In the genomic region with DNA sequence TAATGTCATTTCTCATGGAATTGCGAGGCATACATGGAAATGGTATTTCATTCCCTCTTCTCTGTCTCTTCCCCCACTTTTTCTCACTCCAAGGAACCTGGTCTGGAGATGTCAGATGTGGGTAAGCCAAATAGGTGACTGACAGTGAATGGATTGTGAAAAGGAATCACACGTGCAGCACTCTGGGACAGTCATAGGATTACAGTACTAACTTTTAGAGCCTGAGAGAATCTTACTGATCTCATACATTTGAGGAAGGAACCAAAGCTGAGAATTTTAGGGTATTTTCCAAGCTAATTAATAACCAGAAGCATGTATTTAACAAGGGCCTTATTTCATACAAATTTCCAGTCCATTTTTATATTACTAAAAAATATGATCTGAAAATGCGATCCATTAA, we compare ENCODE assay signal across 22 cellular contexts. TPM values are rescaled to one million over a fixed set of nuclear protein-coding genes. Genes with fewer than 3 reads are reported as not detected.
"Had no signal": no experiment of that assay in that cellular context is flagged by ENCODE, and none has a peak within 500 bp of the region (broad histone marks: within the 10 kb centered on the region; RNA-seq: fewer than 3 reads in every experiment).

No MANE protein-coding gene starts in this region.

- H3K27ac ChIP-seq: brain microvascular endothelial cell, colonic mucosa, gastrocnemius medialis, left lung, thyroid gland had no signal

- H3K4me1 Mint-ChIP-seq: activated naive CD4-positive, alpha-beta T cell treated with anti-CD3 and anti-CD28 coated beads, Interleukin-2, amount 10 ng/mL, durations not matched to agents 7 days and 5 days; activated naive CD8-positive, alpha-beta T cell treated with anti-CD3 and anti-CD28 coated beads, Interleukin-2, amount 50 U/mL, for 24 hours; central memory CD8-positive, alpha-beta T cell; nephron had no signal

- H3K27me3 Mint-ChIP-seq: activated naive CD4-positive, alpha-beta T cell treated with anti-CD3 and anti-CD28 coated beads, Interleukin-2, amount 10 ng/mL, durations not matched to agents 7 days and 5 days; activated naive CD8-positive, alpha-beta T cell treated with anti-CD3 and anti-CD28 coated beads, Interleukin-2, amount 50 U/mL, for 24 hours; central memory CD8-positive, alpha-beta T cell had no signal

- H3K9me3 ChIP-seq: colonic mucosa, gastrocnemius medialis, left lung, thyroid gland had no signal

- H3K36me3 ChIP-seq: brain microvascular endothelial cell, colonic mucosa, gastrocnemius medialis, left lung, thyroid gland had no signal

- H3K4me3 ChIP-seq: colonic mucosa, gastrocnemius medialis, left lung, thyroid gland had no signal

- H3K9me3 Mint-ChIP-seq: activated naive CD4-positive, alpha-beta T cell treated with anti-CD3 and anti-CD28 coated beads, Interleukin-2, amount 10 ng/mL, durations not matched to agents 7 days and 5 days; activated naive CD8-positive, alpha-beta T cell treated with anti-CD3 and anti-CD28 coated beads, Interleukin-2, amount 50 U/mL, for 24 hours; activated T-cell treated with anti-CD3 and anti-CD28 coated beads, Interleukin-2, amount 50 U/mL, for 4 hours; central memory CD8-positive, alpha-beta T cell; nephron had no signal

- H3K4me3 Mint-ChIP-seq: activated naive CD4-positive, alpha-beta T cell treated with anti-CD3 and anti-CD28 coated beads, Interleukin-2, amount 10 ng/mL, durations not matched to agents 7 days and 5 days; activated naive CD8-positive, alpha-beta T cell treated with anti-CD3 and anti-CD28 coated beads, Interleukin-2, amount 50 U/mL, for 24 hours; activated T-cell treated with anti-CD3 and anti-CD28 coated beads, Interleukin-2, amount 50 U/mL, for 4 hours; central memory CD8-positive, alpha-beta T cell; nephron had no signal

- ATAC-seq: activated CD4-positive, CD25-positive, alpha-beta regulatory T cell treated with anti-CD3 and anti-CD28 coated beads, Interleukin-2, amount 50 U/mL, for 24 hours; activated naive CD8-positive, alpha-beta T cell treated with anti-CD3 and anti-CD28 coated beads, Interleukin-2, amount 50 U/mL, for 24 hours; activated T-cell treated with anti-CD3 and anti-CD28 coated beads, Interleukin-2, amount 50 U/mL, for 4 hours; gastrocnemius medialis; left lung had no signal

- H3K36me3 Mint-ChIP-seq: activated naive CD4-positive, alpha-beta T cell treated with anti-CD3 and anti-CD28 coated beads, Interleukin-2, amount 10 ng/mL, durations not matched to agents 7 days and 5 days had no signal

- H3K27ac Mint-ChIP-seq: activated naive CD4-positive, alpha-beta T cell treated with anti-CD3 and anti-CD28 coated beads, Interleukin-2, amount 10 ng/mL, durations not matched to agents 7 days and 5 days; activated naive CD8-positive, alpha-beta T cell treated with anti-CD3 and anti-CD28 coated beads, Interleukin-2, amount 50 U/mL, for 24 hours; nephron had no signal

- H3K27me3 ChIP-seq: brain microvascular endothelial cell, colonic mucosa, gastrocnemius medialis, left lung, thyroid gland had no signal

- DNase-seq: activated CD4-positive, alpha-beta T cell treated with anti-CD3 and anti-CD28 coated beads, Interleukin-2, amount 50 U/mL, for 1 hour; activated CD8-positive, alpha-beta memory T cell treated with anti-CD3 and anti-CD28 coated beads, Interleukin-2, amount 50 U/mL, for 4 hours; activated effector memory CD4-positive, alpha-beta T cell treated with Interleukin-2 at 50 U/mL for 16 hours; activated naive CD4-positive, alpha-beta T cell treated with anti-CD3 and anti-CD28 coated beads, Interleukin-2, amount 10 ng/mL, durations not matched to agents 7 days and 5 days; activated naive CD8-positive, alpha-beta T cell treated with anti-CD3 and anti-CD28 coated beads, Interleukin-2, amount 50 U/mL, for 24 hours; activated T-cell treated with anti-CD3 and anti-CD28 coated beads, Interleukin-2, amount 50 U/mL, for 4 hours; anterior cingulate cortex; brain microvascular endothelial cell; colonic mucosa; erythroblast; gastrocnemius medialis; head of caudate nucleus; left lung; midbrain; stimulated activated CD4-positive, alpha-beta T cell treated with anti-CD3 and anti-CD28 coated beads, Interleukin-12 subunit alpha, Interleukin-12 subunit beta, amount 100 ng/mL, for 4 hours; stimulated activated CD4-positive, alpha-beta T cell treated with anti-CD3 and anti-CD28 coated beads, Interleukin-1b, Interleukin-23, amount 100 ng/mL, for 48 hours; stimulated activated CD8-positive, alpha-beta memory T cell treated with anti-CD3 and anti-CD28 coated beads, Interleukin-4, amount 100 ng/mL, for 48 hours; stimulated activated naive CD4-positive, alpha-beta T cell treated with Interleukin-2 at 50 U/mL for 16 hours; thyroid gland had no signal

- H3K4me1 ChIP-seq: colonic mucosa, gastrocnemius medialis, left lung, thyroid gland had no signal

RNA-seq across cellular contexts. Expression of a gene that starts 58.1 kb away (rescaled TPM):
- total RNA-seq: activated T-cell treated with anti-CD3 and anti-CD28 coated beads, Interleukin-2, amount 50 U/mL, for 4 hours had no signal
